Comparison of ENCODE assay signal across 27 cellular contexts in the genomic region with DNA sequence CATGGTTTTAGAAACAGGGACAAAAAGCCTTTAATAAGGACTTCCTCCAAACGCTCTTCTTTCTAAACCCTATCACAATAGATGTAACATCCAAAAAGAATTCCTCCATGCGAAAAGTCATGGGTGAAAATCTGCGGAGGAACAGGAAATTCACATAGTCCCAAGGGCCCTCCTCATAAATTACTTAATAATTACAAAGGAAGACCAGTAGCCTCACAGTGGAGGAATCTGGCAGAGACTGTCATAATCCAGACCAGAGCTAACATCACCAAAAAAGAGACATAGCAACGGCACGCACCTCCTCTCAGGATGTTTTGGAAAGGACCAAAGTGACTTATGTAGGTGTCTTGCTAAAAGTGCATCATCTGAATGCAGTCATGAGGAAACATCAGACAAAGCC.
"Had no signal": no experiment of that assay in that cellular context is flagged by ENCODE, and none has a peak within 500 bp of the region (broad histone marks: within the 10 kb centered on the region; RNA-seq: fewer than 3 reads in every experiment).

No MANE protein-coding gene starts in this region.

- H3K9me3 Mint-ChIP-seq: natural killer cell; stimulated activated memory B cell treated with anti-CD40 and anti-IgM and Interleukin-4, amounts not matched to agents 10 μg/mL and 1 μg/mL and 100 μg/mL, for 72 hours had no signal

- H3K4me1 Mint-ChIP-seq: naive B cell; natural killer cell; stimulated activated memory B cell treated with anti-CD40 and anti-IgM and Interleukin-4, amounts not matched to agents 10 μg/mL and 1 μg/mL and 100 μg/mL, for 72 hours had no signal

- H3K9me3 ChIP-seq: pancreas, prostate gland, right lobe of liver, stomach, testis, thyroid gland, transverse colon, upper lobe of right lung, vagina had no signal

- H3K27me3 ChIP-seq: pancreas, right lobe of liver, stomach, testis, thyroid gland, transverse colon, upper lobe of right lung, vagina had no signal

- H3K4me3 Mint-ChIP-seq: mesothelial cell of epicardium; naive B cell; natural killer cell; stimulated activated memory B cell treated with anti-CD40 and anti-IgM and Interleukin-4, amounts not matched to agents 10 μg/mL and 1 μg/mL and 100 μg/mL, for 72 hours had no signal

- H3K4me3 ChIP-seq: lung, pancreas, prostate gland, right lobe of liver, smooth muscle cell, stomach, testis, thyroid gland, transverse colon, upper lobe of right lung, vagina had no signal

- H3K27ac Mint-ChIP-seq: mesothelial cell of epicardium; naive B cell; natural killer cell; stimulated activated memory B cell treated with anti-CD40 and anti-IgM and Interleukin-4, amounts not matched to agents 10 μg/mL and 1 μg/mL and 100 μg/mL, for 72 hours had no signal

- ATAC-seq: left cardiac atrium; left lobe of liver; natural killer cell; pancreas; right lobe of liver; stimulated activated memory B cell treated with anti-CD40 and anti-IgM and Interleukin-4, amounts not matched to agents 10 μg/mL and 1 μg/mL and 100 μg/mL, for 72 hours; upper lobe of right lung had no signal

- H3K27ac ChIP-seq: pancreas, prostate gland, right lobe of liver, stomach, testis, thyroid gland, transverse colon, upper lobe of right lung, vagina had no signal

- DNase-seq: hippocampal formation; kidney glomerular epithelial cell; left cardiac atrium; mesendoderm; naive B cell; natural killer cell; pancreas; posterior cingulate gyrus; retina; right lobe of liver; stimulated activated CD4-positive, alpha-beta T cell treated with anti-CD3 and anti-CD28 coated beads, Interleukin-1b, Interleukin-23, amount 100 ng/mL, for 48 hours; stimulated activated CD4-positive, alpha-beta T cell treated with anti-CD3 and anti-CD28 coated beads, Interleukin-2, amount 100 ng/mL, for 48 hours; stimulated activated CD4-positive, alpha-beta T cell treated with anti-CD3 and anti-CD28 coated beads, Interleukin-4, amount 100 ng/mL, for 4 hours; stimulated activated CD8-positive, alpha-beta memory T cell treated with anti-CD3 and anti-CD28 coated beads, Interleukin-4, amount 100 ng/mL, for 48 hours; stimulated activated naive CD4-positive, alpha-beta T cell treated with Interleukin-2 at 50 U/mL for 16 hours; stomach; testis; thyroid gland; transverse colon; upper lobe of right lung had no signal

- H3K4me1 ChIP-seq: pancreas, prostate gland, right lobe of liver, testis, thyroid gland, transverse colon, vagina had no signal

- H3K36me3 ChIP-seq: pancreas, prostate gland, right lobe of liver, stomach, thyroid gland, transverse colon, upper lobe of right lung, vagina had no signal

- H3K36me3 Mint-ChIP-seq: mesothelial cell of epicardium; naive B cell; natural killer cell; stimulated activated memory B cell treated with anti-CD40 and anti-IgM and Interleukin-4, amounts not matched to agents 10 μg/mL and 1 μg/mL and 100 μg/mL, for 72 hours had no signal
